26 cellular contexts compared by ENCODE assay signal in genomic region chr2:197486175-197486574, GRCh38.
DNase-seq lines count a peak whose midpoint lies in the region; ATAC-seq lines count a peak whose summit lies in the region.
"Had no signal": no experiment of that assay in that cellular context is flagged by ENCODE, and none has a peak within 500 bp of the region (broad histone marks: within the 10 kb centered on the region; RNA-seq: fewer than 3 reads in every experiment).

No MANE protein-coding gene starts in this region.

- no peak overlapping the region for H3K4me3 Mint-ChIP-seq in stimulated activated naive CD8-positive, alpha-beta T cell treated with anti-CD3 and anti-CD28 coated beads, Interleukin-15, Interleukin-2, amounts not matched to agents 100 ng/mL and 50 ng/mL, for 24 hours
- H3K4me3 Mint-ChIP-seq in stimulated activated naive CD8-positive, alpha-beta T cell treated with anti-CD3 and anti-CD28 coated beads, Interleukin-15, amount 100 ng/mL, for 72 hours, result no peak overlapping the region
- no peak overlapping the region for H3K4me3 Mint-ChIP-seq in activated naive CD8-positive, alpha-beta T cell treated with anti-CD3 and anti-CD28 coated beads, Interleukin-2, amount 50 U/mL, for 24 hours
- H3K4me3 Mint-ChIP-seq: activated naive CD8-positive, alpha-beta T cell treated with anti-CD3 and anti-CD28 coated beads, Interleukin-2, amount 10 ng/mL, durations not matched to agents 7 days and 5 days; H9; stimulated activated effector memory CD8-positive, alpha-beta T cell treated with anti-CD3 and anti-CD28 coated beads, Interleukin-12 subunit alpha, Interleukin-12 subunit beta, amount 100 ng/mL, for 72 hours; T-helper 17 cell; type B pancreatic cell had no signal

- H3K27me3 Mint-ChIP-seq in stimulated activated naive CD8-positive, alpha-beta T cell treated with anti-CD3 and anti-CD28 coated beads, Interleukin-15, Interleukin-2, amounts not matched to agents 100 ng/mL and 50 ng/mL, for 24 hours, result no peaks in the 10 kb centered on the region
- no peaks in the 10 kb centered on the region for H3K27me3 Mint-ChIP-seq in stimulated activated naive CD8-positive, alpha-beta T cell treated with anti-CD3 and anti-CD28 coated beads, Interleukin-15, amount 100 ng/mL, for 72 hours
- no peaks in the 10 kb centered on the region for H3K27me3 Mint-ChIP-seq in activated naive CD8-positive, alpha-beta T cell treated with anti-CD3 and anti-CD28 coated beads, Interleukin-2, amount 50 U/mL, for 24 hours
- H3K27me3 Mint-ChIP-seq: activated naive CD8-positive, alpha-beta T cell treated with anti-CD3 and anti-CD28 coated beads, Interleukin-2, amount 10 ng/mL, durations not matched to agents 7 days and 5 days; T-helper 17 cell; type B pancreatic cell had no signal

- no peak for DNase-seq in stimulated activated naive CD8-positive, alpha-beta T cell treated with anti-CD3 and anti-CD28 coated beads, Interleukin-15, amount 100 ng/mL, for 72 hours
- DNase-seq in activated naive CD8-positive, alpha-beta T cell treated with anti-CD3 and anti-CD28 coated beads, Interleukin-2, amount 50 U/mL, for 24 hours, result no peak
- DNase-seq in NOMO-1 treated with DMSO at 0.1 percent for 48 hours (lab: John Stamatoyannopoulos, UW; ENCODE audit: unreplicated experiment), result no peak
- DNase-seq: activated CD4-positive, alpha-beta T cell treated with anti-CD3 and anti-CD28 coated beads, Interleukin-2, amount 50 U/mL, for 48 hours; activated CD4-positive, CD25-positive, alpha-beta regulatory T cell treated with anti-CD3 and anti-CD28 coated beads, Interleukin-2, amount 50 U/mL, for 72 hours; activated CD8-positive, alpha-beta memory T cell treated with anti-CD3 and anti-CD28 coated beads, Interleukin-2, amount 50 U/mL, for 48 hours; activated naive CD8-positive, alpha-beta T cell treated with anti-CD3 and anti-CD28 coated beads, Interleukin-2, amount 10 ng/mL, durations not matched to agents 7 days and 5 days; DMS79 treated with DMSO at 0.1 percent for 48 hours; GDM1; H9; kidney glomerular epithelial cell; lower lobe of right lung; MM.1S; NCI-H1417 treated with DMSO at 0.1 percent for 48 hours; NCI-H2081; NCI-H524 treated with DMSO at 0.1 percent for 48 hours; ovary; PC-9; T-helper 17 cell had no signal

- ATAC-seq in stimulated activated naive CD8-positive, alpha-beta T cell treated with anti-CD3 and anti-CD28 coated beads, Interleukin-15, amount 100 ng/mL, for 72 hours, result no peak
- no peak for ATAC-seq in activated naive CD8-positive, alpha-beta T cell treated with anti-CD3 and anti-CD28 coated beads, Interleukin-2, amount 50 U/mL, for 24 hours
- no peak for ATAC-seq in GM21825 (IDR thresholded peaks at IDR 0.05; ENCODE audit: unreplicated experiment)
- ATAC-seq in activated CD4-positive, CD25-positive, alpha-beta regulatory T cell treated with anti-CD3 and anti-CD28 coated beads, Interleukin-2, amount 50 U/mL, for 24 hours, result no peak
- ATAC-seq: gastroesophageal sphincter; lower lobe of right lung; Right ventricle myocardium inferior; stimulated activated effector memory CD8-positive, alpha-beta T cell treated with anti-CD3 and anti-CD28 coated beads, Interleukin-12 subunit alpha, Interleukin-12 subunit beta, amount 100 ng/mL, for 72 hours; T-helper 17 cell had no signal

- peak overlapping the region; percentile 59 for H3K27ac Mint-ChIP-seq in stimulated activated naive CD8-positive, alpha-beta T cell treated with anti-CD3 and anti-CD28 coated beads, Interleukin-15, Interleukin-2, amounts not matched to agents 100 ng/mL and 50 ng/mL, for 24 hours
- peak overlapping the region in 1 of 2 donors; percentile 12 for H3K27ac Mint-ChIP-seq in stimulated activated naive CD8-positive, alpha-beta T cell treated with anti-CD3 and anti-CD28 coated beads, Interleukin-15, amount 100 ng/mL, for 72 hours
- peak overlapping the region; percentile 36 for H3K27ac Mint-ChIP-seq in activated naive CD8-positive, alpha-beta T cell treated with anti-CD3 and anti-CD28 coated beads, Interleukin-2, amount 50 U/mL, for 24 hours
- H3K27ac Mint-ChIP-seq: stimulated activated effector memory CD8-positive, alpha-beta T cell treated with anti-CD3 and anti-CD28 coated beads, Interleukin-12 subunit alpha, Interleukin-12 subunit beta, amount 100 ng/mL, for 72 hours; type B pancreatic cell had no signal

- H3K36me3 Mint-ChIP-seq in stimulated activated naive CD8-positive, alpha-beta T cell treated with anti-CD3 and anti-CD28 coated beads, Interleukin-15, Interleukin-2, amounts not matched to agents 100 ng/mL and 50 ng/mL, for 24 hours (ENCODE audit: low read depth), result peaks cover 82% of the 10 kb centered on the region
- peaks cover 75% of the 10 kb centered on the region for H3K36me3 Mint-ChIP-seq in activated naive CD8-positive, alpha-beta T cell treated with anti-CD3 and anti-CD28 coated beads, Interleukin-2, amount 50 U/mL, for 24 hours (ENCODE audit: low read depth)

- H3K9me3 Mint-ChIP-seq in stimulated activated naive CD8-positive, alpha-beta T cell treated with anti-CD3 and anti-CD28 coated beads, Interleukin-15, Interleukin-2, amounts not matched to agents 100 ng/mL and 50 ng/mL, for 24 hours, result peaks cover 3% of the 10 kb centered on the region
- H3K9me3 Mint-ChIP-seq in stimulated activated naive CD8-positive, alpha-beta T cell treated with anti-CD3 and anti-CD28 coated beads, Interleukin-15, amount 100 ng/mL, for 72 hours, result peaks cover 4 to 8% of the 10 kb centered on the region in 2 donors
- H3K9me3 Mint-ChIP-seq in activated naive CD8-positive, alpha-beta T cell treated with anti-CD3 and anti-CD28 coated beads, Interleukin-2, amount 50 U/mL, for 24 hours, result peaks cover 9% of the 10 kb centered on the region
- H3K9me3 Mint-ChIP-seq: type B pancreatic cell had no signal

- peaks cover 28% of the 10 kb centered on the region for H3K4me1 Mint-ChIP-seq in stimulated activated naive CD8-positive, alpha-beta T cell treated with anti-CD3 and anti-CD28 coated beads, Interleukin-15, Interleukin-2, amounts not matched to agents 100 ng/mL and 50 ng/mL, for 24 hours (ENCODE audit: low read depth)
- peaks cover 19% of the 10 kb centered on the region for H3K4me1 Mint-ChIP-seq in stimulated activated naive CD8-positive, alpha-beta T cell treated with anti-CD3 and anti-CD28 coated beads, Interleukin-15, amount 100 ng/mL, for 72 hours
- peaks cover 13% of the 10 kb centered on the region for H3K4me1 Mint-ChIP-seq in activated naive CD8-positive, alpha-beta T cell treated with anti-CD3 and anti-CD28 coated beads, Interleukin-2, amount 50 U/mL, for 24 hours
- H3K4me1 Mint-ChIP-seq: H9; stimulated activated effector memory CD8-positive, alpha-beta T cell treated with anti-CD3 and anti-CD28 coated beads, Interleukin-12 subunit alpha, Interleukin-12 subunit beta, amount 100 ng/mL, for 72 hours; T-helper 17 cell had no signal
